In the genomic region with DNA sequence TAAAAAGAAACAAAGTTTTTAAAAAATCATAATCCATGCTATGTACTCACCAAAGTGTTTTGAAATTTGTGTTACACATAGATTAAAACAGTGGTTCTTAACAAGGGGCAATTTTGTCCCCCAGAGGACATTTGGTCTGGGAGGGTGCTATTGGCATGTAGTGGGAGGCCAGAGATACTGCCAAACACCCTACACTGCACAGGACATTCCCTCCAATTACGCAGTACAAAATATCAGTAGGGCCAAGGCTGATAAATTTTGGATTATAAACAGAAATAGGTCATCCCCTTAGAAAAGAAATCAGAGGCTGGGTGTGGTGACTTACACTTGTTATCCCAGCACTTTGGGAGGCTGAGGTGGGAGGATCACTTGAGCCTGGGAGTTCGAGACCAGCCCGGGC, we compare ENCODE assay signal across 25 cellular contexts.
"Had no signal": no experiment of that assay in that cellular context is flagged by ENCODE, and none has a peak within 500 bp of the region (broad histone marks: within the 10 kb centered on the region; RNA-seq: fewer than 3 reads in every experiment).

No MANE protein-coding gene starts in this region.

- DNase-seq: activated CD4-positive, alpha-beta T cell treated with anti-CD3 and anti-CD28 coated beads for 48 hours; activated CD4-positive, alpha-beta T cell treated with anti-CD3 and anti-CD28 coated beads, Interleukin-2, amount 50 U/mL, for 4 hours; activated CD4-positive, CD25-positive, alpha-beta regulatory T cell treated with anti-CD3 and anti-CD28 coated beads, Interleukin-2, amount 50 U/mL, for 72 hours; activated CD8-positive, alpha-beta memory T cell treated with anti-CD3 and anti-CD28 coated beads, Interleukin-2, amount 50 U/mL, for 48 hours; activated CD8-positive, alpha-beta T cell treated with anti-CD3 and anti-CD28 coated beads, Interleukin-2, amount 10 ng/mL, durations not matched to agents 7 days and 5 days; activated effector memory CD4-positive, alpha-beta T cell treated with Interleukin-2 at 50 U/mL for 16 hours; activated naive CD4-positive, alpha-beta T cell; activated T-cell treated with anti-CD3 and anti-CD28 coated beads, Interleukin-2, amount 50 U/mL, for 1 hour; body of pancreas; MV-4-11; NCI-H1092 treated with DMSO at 0.1 percent for 48 hours; NCI-H1417 treated with DMSO at 0.1 percent for 48 hours; NCI-H1694; NCI-H2029; NCI-H2107; NCI-H2171 treated with DMSO at 0.1 percent for 48 hours; NCI-H226; NCI-H526; NCI-H774; NK-92 treated with Interleukin-12 subunit alpha and Interleukin-12 subunit beta, amount 100 ng/mL, for 24 hours; SIG-M5; T-helper 17 cell; T-helper 9 cell had no signal

- H3K9me3 ChIP-seq: ascending aorta, body of pancreas had no signal

- H3K27ac ChIP-seq: ascending aorta had no signal

- H3K4me3 ChIP-seq: ascending aorta, body of pancreas, K562 had no signal

- H3K36me3 ChIP-seq: ascending aorta had no signal

- H3K27me3 ChIP-seq: ascending aorta, body of pancreas had no signal
